36 cellular contexts compared by ENCODE assay signal in genomic region chr4:150948710-150949109, GRCh38.
"Had no signal": no experiment of that assay in that cellular context is flagged by ENCODE, and none has a peak within 500 bp of the region (broad histone marks: within the 10 kb centered on the region; RNA-seq: fewer than 3 reads in every experiment).

No MANE protein-coding gene starts in this region.

- H3K9me3 Mint-ChIP-seq: activated B cell treated with CpG ODN at 0.5 μM for 24 hours; activated CD4-positive, alpha-beta memory T cell treated with anti-CD3 and anti-CD28 coated beads for 36 hours; activated CD4-positive, alpha-beta T cell treated with anti-CD3 and anti-CD28 coated beads, Interleukin-2, amount 10 ng/mL, durations not matched to agents 24 days and 14 days; activated CD8-positive, alpha-beta T cell treated with anti-CD3 and anti-CD28 coated beads for 36 hours; activated naive CD4-positive, alpha-beta T cell treated with anti-CD3 and anti-CD28 coated beads for 36 hours; activated naive CD4-positive, alpha-beta T cell treated with anti-CD3 and anti-CD28 coated beads, Interleukin-2, amount 50 U/mL, for 72 hours; activated T-cell treated with anti-CD3 and anti-CD28 coated beads, Interleukin-2, amount 50 U/mL, for 4 hours; activated T-cell treated with anti-CD3 and anti-CD28 coated beads, Interleukin-2, amount 50 U/mL, for 72 hours; activated T-helper 1 cell treated with anti-CD3 and anti-CD28 coated beads, Interleukin-12 subunit alpha, Interleukin-12 subunit beta, Interleukin-2, Interleukin-4 antibody, amounts not matched to agents 30 ng/mL and 10 ng/mL and 1 ng/mL, durations not matched to agents 14 hours and 24 hours and 36 hours; activated T-helper 17 cell treated with anti-CD3 and anti-CD28 coated beads, Interleukin-2, amount 50 U/mL, for 72 hours; T-helper 1 cell treated with Interleukin-12 subunit alpha and Interleukin-12 subunit beta and Interleukin-4 antibody, amounts not matched to agents 30 μg/mL and 1 μg/mL, for 36 hours; T-helper 2 cell treated with Interferon-gamma antibody and Interleukin-4, amounts not matched to agents 5 μg/mL and 100 μg/mL, for 36 hours had no signal

- ATAC-seq: activated CD8-positive, alpha-beta T cell treated with anti-CD3 and anti-CD28 coated beads for 36 hours; activated naive CD4-positive, alpha-beta T cell treated with anti-CD3 and anti-CD28 coated beads, Interleukin-2, amount 50 U/mL, for 72 hours; activated T-cell treated with anti-CD3 and anti-CD28 coated beads, Interleukin-2, amount 50 U/mL, for 4 hours; activated T-cell treated with anti-CD3 and anti-CD28 coated beads, Interleukin-2, amount 50 U/mL, for 72 hours; activated T-helper 17 cell treated with anti-CD3 and anti-CD28 coated beads, Interleukin-2, amount 50 U/mL, for 72 hours; body of pancreas had no signal

- H3K27ac ChIP-seq: adrenal gland, body of pancreas, brain microvascular endothelial cell, breast epithelium, VCaP had no signal

- H3K9me3 ChIP-seq: body of pancreas, breast epithelium had no signal

- H3K36me3 ChIP-seq: adrenal gland, brain microvascular endothelial cell, breast epithelium had no signal

- H3K27ac Mint-ChIP-seq: activated B cell treated with CpG ODN at 0.5 μM for 24 hours; activated CD4-positive, alpha-beta memory T cell treated with anti-CD3 and anti-CD28 coated beads for 36 hours; activated CD4-positive, alpha-beta T cell treated with anti-CD3 and anti-CD28 coated beads, Interleukin-2, amount 10 ng/mL, durations not matched to agents 24 days and 14 days; activated CD8-positive, alpha-beta T cell treated with anti-CD3 and anti-CD28 coated beads for 36 hours; activated naive CD4-positive, alpha-beta T cell treated with anti-CD3 and anti-CD28 coated beads for 36 hours; activated naive CD4-positive, alpha-beta T cell treated with anti-CD3 and anti-CD28 coated beads, Interleukin-2, amount 50 U/mL, for 72 hours; activated naive CD8-positive, alpha-beta T cell treated with anti-CD3 and anti-CD28 coated beads for 36 hours; activated T-cell treated with anti-CD3 and anti-CD28 coated beads, Interleukin-2, amount 50 U/mL, for 72 hours; activated T-helper 1 cell treated with anti-CD3 and anti-CD28 coated beads, Interleukin-12 subunit alpha, Interleukin-12 subunit beta, Interleukin-2, Interleukin-4 antibody, amounts not matched to agents 30 ng/mL and 10 ng/mL and 1 ng/mL, durations not matched to agents 14 hours and 24 hours and 36 hours; activated T-helper 17 cell treated with anti-CD3 and anti-CD28 coated beads, Interleukin-2, amount 50 U/mL, for 72 hours; T-helper 1 cell treated with Interleukin-12 subunit alpha and Interleukin-12 subunit beta and Interleukin-4 antibody, amounts not matched to agents 30 μg/mL and 1 μg/mL, for 36 hours; T-helper 2 cell treated with Interferon-gamma antibody and Interleukin-4, amounts not matched to agents 5 μg/mL and 100 μg/mL, for 36 hours had no signal

- H3K27me3 ChIP-seq: adrenal gland, body of pancreas, brain microvascular endothelial cell, breast epithelium had no signal

- H3K4me1 ChIP-seq: breast epithelium had no signal

- FAIRE-seq: astrocyte had no signal

- H3K4me3 ChIP-seq: adrenal gland, body of pancreas, breast epithelium had no signal

- H3K4me3 Mint-ChIP-seq: activated B cell treated with CpG ODN at 0.5 μM for 24 hours; activated CD4-positive, alpha-beta memory T cell treated with anti-CD3 and anti-CD28 coated beads for 36 hours; activated CD4-positive, alpha-beta T cell treated with anti-CD3 and anti-CD28 coated beads, Interleukin-2, amount 10 ng/mL, durations not matched to agents 24 days and 14 days; activated CD8-positive, alpha-beta T cell treated with anti-CD3 and anti-CD28 coated beads for 36 hours; activated naive CD4-positive, alpha-beta T cell treated with anti-CD3 and anti-CD28 coated beads for 36 hours; activated naive CD8-positive, alpha-beta T cell treated with anti-CD3 and anti-CD28 coated beads for 36 hours; activated T-cell treated with anti-CD3 and anti-CD28 coated beads, Interleukin-2, amount 50 U/mL, for 4 hours; activated T-cell treated with anti-CD3 and anti-CD28 coated beads, Interleukin-2, amount 50 U/mL, for 72 hours; activated T-helper 1 cell treated with anti-CD3 and anti-CD28 coated beads, Interleukin-12 subunit alpha, Interleukin-12 subunit beta, Interleukin-2, Interleukin-4 antibody, amounts not matched to agents 30 ng/mL and 10 ng/mL and 1 ng/mL, durations not matched to agents 14 hours and 24 hours and 36 hours; activated T-helper 17 cell treated with anti-CD3 and anti-CD28 coated beads, Interleukin-2, amount 50 U/mL, for 72 hours; T-helper 1 cell treated with Interleukin-12 subunit alpha and Interleukin-12 subunit beta and Interleukin-4 antibody, amounts not matched to agents 30 μg/mL and 1 μg/mL, for 36 hours; T-helper 2 cell treated with Interferon-gamma antibody and Interleukin-4, amounts not matched to agents 5 μg/mL and 100 μg/mL, for 36 hours had no signal

- DNase-seq: activated B cell treated with CpG ODN at 0.5 μM for 24 hours; activated CD4-positive, alpha-beta memory T cell treated with anti-CD3 and anti-CD28 coated beads for 36 hours; activated CD4-positive, alpha-beta T cell treated with anti-CD3 and anti-CD28 coated beads for 4 hours; activated CD4-positive, alpha-beta T cell treated with anti-CD3 and anti-CD28 coated beads, Interleukin-2, amount 10 ng/mL, durations not matched to agents 24 days and 14 days; activated CD4-positive, alpha-beta T cell treated with anti-CD3 and anti-CD28 coated beads, Interleukin-2, amount 50 U/mL, for 1 hour; activated CD4-positive, alpha-beta T cell treated with anti-CD3 and anti-CD28 coated beads, Interleukin-2, amount 50 U/mL, for 4 hours; activated CD4-positive, CD25-positive, alpha-beta regulatory T cell treated with anti-CD3 and anti-CD28 coated beads, Interleukin-2, amount 50 U/mL, for 72 hours; activated CD8-positive, alpha-beta memory T cell treated with anti-CD3 and anti-CD28 coated beads, Interleukin-2, amount 50 U/mL, for 4 hours; activated CD8-positive, alpha-beta T cell treated with anti-CD3 and anti-CD28 coated beads for 36 hours; activated effector memory CD4-positive, alpha-beta T cell treated with anti-CD3 and anti-CD28 coated beads, Interleukin-2, amount 50 U/mL, for 16 hours; activated gamma-delta T cell treated with Interleukin-2 at 50 U/mL for 16 hours; activated naive CD4-positive, alpha-beta T cell; activated naive CD4-positive, alpha-beta T cell treated with anti-CD3 and anti-CD28 coated beads for 36 hours; activated naive CD4-positive, alpha-beta T cell treated with anti-CD3 and anti-CD28 coated beads, Interleukin-2, amount 50 U/mL, for 16 hours; activated naive CD8-positive, alpha-beta T cell treated with anti-CD3 and anti-CD28 coated beads for 36 hours; activated T-cell treated with anti-CD3 and anti-CD28 coated beads for 4 hours; activated T-cell treated with anti-CD3 and anti-CD28 coated beads, Interleukin-2, amount 50 U/mL, for 1 hour; activated T-cell treated with anti-CD3 and anti-CD28 coated beads, Interleukin-2, amount 50 U/mL, for 4 hours; activated T-cell treated with anti-CD3 and anti-CD28 coated beads, Interleukin-2, amount 50 U/mL, for 72 hours; adrenal gland; amniotic stem cell; aorta; body of pancreas; brain microvascular endothelial cell; central memory CD4-positive, alpha-beta T cell; T-helper 1 cell; T-helper 2 cell; T-helper 9 cell had no signal

- H3K36me3 Mint-ChIP-seq: activated naive CD4-positive, alpha-beta T cell treated with anti-CD3 and anti-CD28 coated beads, Interleukin-2, amount 50 U/mL, for 72 hours had no signal

- H3K27me3 Mint-ChIP-seq: activated B cell treated with CpG ODN at 0.5 μM for 24 hours; activated CD4-positive, alpha-beta memory T cell treated with anti-CD3 and anti-CD28 coated beads for 36 hours; activated CD4-positive, alpha-beta T cell treated with anti-CD3 and anti-CD28 coated beads, Interleukin-2, amount 10 ng/mL, durations not matched to agents 24 days and 14 days; activated CD8-positive, alpha-beta T cell treated with anti-CD3 and anti-CD28 coated beads for 36 hours; activated naive CD8-positive, alpha-beta T cell treated with anti-CD3 and anti-CD28 coated beads for 36 hours; activated T-helper 17 cell treated with anti-CD3 and anti-CD28 coated beads, Interleukin-2, amount 50 U/mL, for 72 hours had no signal
